In the genomic region with DNA sequence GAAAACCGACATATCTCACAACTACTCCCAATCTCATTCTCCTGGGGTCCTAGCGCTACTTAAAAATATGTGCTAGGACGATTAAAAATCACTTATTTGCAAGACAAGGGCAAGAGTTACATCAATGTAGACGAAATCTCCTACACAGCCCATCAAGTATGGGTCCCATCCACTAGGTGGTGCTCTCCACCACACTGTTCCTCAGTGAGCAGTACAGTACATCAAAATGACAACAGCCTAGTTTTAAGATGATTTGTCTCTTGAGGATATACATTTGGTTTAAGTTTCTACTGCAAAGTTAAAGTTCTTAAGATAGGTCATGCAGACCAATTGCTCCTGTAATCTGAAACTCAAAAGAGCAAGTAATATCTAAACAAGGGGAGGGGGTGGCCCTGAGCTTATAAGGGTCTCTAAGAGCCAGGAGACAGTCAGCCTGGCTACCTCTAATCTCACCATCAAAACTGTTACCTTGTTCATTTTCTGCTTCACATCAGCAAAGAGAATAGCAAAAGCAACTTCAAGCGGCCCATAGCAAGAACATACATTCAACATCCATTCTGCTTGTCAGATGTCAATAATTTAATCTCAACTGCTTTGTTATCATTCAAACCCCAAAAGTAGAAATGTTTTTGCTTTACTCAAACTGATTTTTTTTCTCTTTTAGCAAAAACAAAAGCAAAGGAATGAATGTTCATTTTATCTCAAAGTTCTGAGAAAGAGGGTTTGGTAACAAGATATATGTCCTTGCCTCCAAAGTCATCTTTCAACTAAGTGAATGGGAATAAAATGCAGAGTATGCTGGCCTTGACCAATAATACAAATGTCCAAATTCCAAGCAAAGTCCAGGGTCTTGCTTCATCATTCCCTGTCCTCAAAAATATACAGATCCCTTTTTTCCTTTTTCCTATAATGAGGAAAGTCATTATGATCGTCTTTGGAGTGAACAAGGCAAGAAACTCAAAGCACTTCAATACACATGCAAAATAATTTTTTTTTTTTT, we compare ENCODE assay signal across 8 cellular contexts. TPM values are rescaled to one million over a fixed set of nuclear protein-coding genes. Genes with fewer than 3 reads are reported as not detected.
DNase-seq lines count a peak whose midpoint lies in the region; ATAC-seq, FAIRE-seq and TF ChIP-seq lines count a peak whose summit lies in the region.

No MANE protein-coding gene starts in this region.

- peaks cover 1% of the 10 kb centered on the region for H3K36me3 Mint-ChIP-seq in activated T-cell treated with anti-CD3 and anti-CD28 coated beads, Interleukin-2, amount 50 U/mL, for 4 hours (ENCODE audit: insufficient read depth)

- POLR2A ChIA-PET in PC-3 (lab: Charles Lee; ENCODE audit: unreplicated experiment): no interaction called here

- H3K9me3 ChIP-seq in PC-3 (ENCODE audit: low read length) (no peaks in the 10 kb centered on the region), thoracic aorta (no peaks in the 10 kb centered on the region)

- H3K9ac ChIP-seq in PC-3 (ENCODE audit: low read length): no peak overlapping the region

- FAIRE-seq in D721Med (lab: Jason Lieb, UNC): peak; percentile 84

- intact Hi-C loops in PC-3 (cut with micrococcal nuclease): loop anchor here (1.0 kb wide), 1 partner anchor 392 kb away; no protein-coding TSS in a partner anchor

- no TSS peak for BruUV-seq in PC-3 (replicated peaks; lab: Mats Ljungman, UMichigan)

- H3K27ac ChIP-seq in PC-3 (ENCODE audit: low read length) (no peak overlapping the region), thoracic aorta (no peak overlapping the region)

- H4K20me1 ChIP-seq in PC-3 (ENCODE audit: low read length): 0 out of 2 replicates have a peak, but pooled peaks cover 6% of the 10 kb centered on the region

- H3F3A ChIP-seq in PC-3 (ENCODE audit: low read length, unreplicated experiment): no peaks in the 10 kb centered on the region

- peaks cover 12% of the 10 kb centered on the region for H3K79me2 ChIP-seq in PC-3 (ENCODE audit: low read length)

- DNase-seq in D721Med (ENCODE audit: insufficient read length, low spot score) (no peak), PC-3 (peak; percentile 76), fibroblast of pulmonary artery (ENCODE audit: low read depth) (peak; percentile 90), nucleus accumbens (lab: John Stamatoyannopoulos, UW) (peak in 37 of 56 donors; percentile 10 to 81 (median 39)), thoracic aorta (ENCODE audit: low spot score) (peak; percentile 8)
- peak; percentile 63 for DNase-seq in activated T-cell treated with anti-CD3 and anti-CD28 coated beads, Interleukin-2, amount 50 U/mL, for 4 hours

- H3K4me1 ChIP-seq in PC-3 (ENCODE audit: insufficient read depth, low read length): no peaks in the 10 kb centered on the region
- H3K4me1 ChIP-seq in thoracic aorta (ENCODE audit: control insufficient read depth in 1 of 2, low read depth in 2 of 2): no peaks in the 10 kb centered on the region

- peak; percentile 96 for TF ChIP-seq CTCF in D721Med (IDR thresholded peaks at IDR 0.05; ENCODE audit: insufficient read depth, missing control alignments)
- peak; percentile 84 for TF ChIP-seq CTCF in PC-3 (conservative IDR thresholded peaks at IDR 0.05; ENCODE audit: low read depth, low read length)
- no peak for TF ChIP-seq CTCF in fibroblast of pulmonary artery (IDR thresholded peaks at IDR 0.05; ENCODE audit: low read length, missing control alignments)
- peak; percentile 73 for TF ChIP-seq CTCF in thoracic aorta (IDR thresholded peaks at IDR 0.05)

- CTCF ChIA-PET in PC-3 (lab: Charles Lee): interaction anchor here (0.5 to 1.9 kb wide), 2 partner anchors 19 to 379 kb away, joined by 5 to 6 read pairs; no protein-coding TSS in a partner anchor

- H3K27me3 ChIP-seq in PC-3 (ENCODE audit: low read length) (no peaks in the 10 kb centered on the region), thoracic aorta (replicated peaks; ENCODE audit: insufficient read depth) (no peaks in the 10 kb centered on the region)

- no peak overlapping the region for H3K4me2 ChIP-seq in PC-3 (ENCODE audit: low read length)

- no peak overlapping the region for H2AFZ ChIP-seq in PC-3 (ENCODE audit: low read length)

- peak; percentile 70 for ATAC-seq in GM19438 (IDR thresholded peaks at IDR 0.05; ENCODE audit: low read depth, unreplicated experiment)
- ATAC-seq in HG03520 (IDR thresholded peaks at IDR 0.05; ENCODE audit: unreplicated experiment): peak; percentile 78
- peak; percentile 93 for ATAC-seq in PC-3
- peak; percentile 89 to 90 for ATAC-seq in activated T-cell treated with anti-CD3 and anti-CD28 coated beads, Interleukin-2, amount 50 U/mL, for 4 hours
- ATAC-seq in thoracic aorta (ENCODE audit: insufficient number of reproducible peaks, low FRiP score, low read depth): no peak

- H3K4me3 Mint-ChIP-seq in activated T-cell treated with anti-CD3 and anti-CD28 coated beads, Interleukin-2, amount 50 U/mL, for 4 hours: no peak overlapping the region

- H3K9me3 Mint-ChIP-seq in activated T-cell treated with anti-CD3 and anti-CD28 coated beads, Interleukin-2, amount 50 U/mL, for 4 hours: no peaks in the 10 kb centered on the region

- H3K4me3 ChIP-seq in PC-3 (ENCODE audit: low read length) (no peak overlapping the region), fibroblast of pulmonary artery (replicated peaks; ENCODE audit: low read depth, low read length) (no peak overlapping the region), thoracic aorta (no peak overlapping the region)

- H3K36me3 ChIP-seq in PC-3 (ENCODE audit: low read depth, low read length) (no peaks in the 10 kb centered on the region), thoracic aorta (no peaks in the 10 kb centered on the region)

- no peaks in the 10 kb centered on the region for H3K9me2 ChIP-seq in PC-3 (replicated peaks; ENCODE audit: low read length)

- H3K27me3 Mint-ChIP-seq in activated T-cell treated with anti-CD3 and anti-CD28 coated beads, Interleukin-2, amount 50 U/mL, for 4 hours (ENCODE audit: low read depth): no peaks in the 10 kb centered on the region

- peaks cover 13% of the 10 kb centered on the region for H3K4me1 Mint-ChIP-seq in activated T-cell treated with anti-CD3 and anti-CD28 coated beads, Interleukin-2, amount 50 U/mL, for 4 hours (ENCODE audit: low read depth)

RNA-seq across cellular contexts. Expression of gene STX18, which starts 53.1 kb away (rescaled TPM):
- total RNA-seq in PC-3 (2014; rRNA removed): 24.0 and 25.0 TPM in 2 replicates
- 10 to 100 TPM; 27.6 to 30.1 (median 29.7) TPM for total RNA-seq in activated T-cell treated with anti-CD3 and anti-CD28 coated beads, Interleukin-2, amount 50 U/mL, for 4 hours
- 10 to 100 TPM; 18.5 to 39.8 TPM for total RNA-seq in thoracic aorta
